23 cellular contexts compared by ENCODE assay signal in genomic region chr2:26530696-26531095, GRCh38. TPM values are rescaled to one million over a fixed set of nuclear protein-coding genes. Genes with fewer than 3 reads are reported as not detected.
DNase-seq lines count a peak whose midpoint lies in the region; ATAC-seq and TF ChIP-seq lines count a peak whose summit lies in the region.
"Had no signal": no experiment of that assay in that cellular context is flagged by ENCODE, and none has a peak within 500 bp of the region (broad histone marks: within the 10 kb centered on the region; RNA-seq: fewer than 3 reads in every experiment).

No MANE protein-coding gene starts in this region.

- no peak overlapping the region for H3K23ac ChIP-seq in mesenchymal stem cell (ENCODE audit: low read length in 2 of 2)

- no peak overlapping the region for H3K14ac ChIP-seq in mesenchymal stem cell (ENCODE audit: low read length in 2 of 2)

- no peak overlapping the region for H3K9ac ChIP-seq in mesenchymal stem cell (ENCODE audit: low read length)

- TF ChIP-seq CTCF in brain microvascular endothelial cell (IDR thresholded peaks at IDR 0.05; ENCODE audit: low read depth, low read length, missing control alignments) (peak; percentile 43), esophagus muscularis mucosa (IDR thresholded peaks at IDR 0.05) (no peak)

- no peaks in the 10 kb centered on the region for H3K27me3 ChIP-seq in brain microvascular endothelial cell (replicated peaks)
- H3K27me3 ChIP-seq in mesenchymal stem cell (ENCODE audit: control insufficient read depth in 1 of 2, insufficient read depth in 1 of 2, low read length in 2 of 2): peaks cover 56 to 66% of the 10 kb centered on the region in 2 experiments
- H3K27me3 ChIP-seq in esophagus muscularis mucosa: peaks cover 0 to 10% (median 0%) of the 10 kb centered on the region in 4 donors
- H3K27me3 ChIP-seq: testis had no signal

- in situ Hi-C loops in brain microvascular endothelial cell (cut with HindIII; ENCODE audit: low pct_ligation_motif_present, low sequenced_read_pairs): no loop called here

- H3K9me3 ChIP-seq in mesenchymal stem cell (ENCODE audit: control insufficient read depth, low read length) (no peaks in the 10 kb centered on the region), esophagus muscularis mucosa (no peaks in the 10 kb centered on the region)
- H3K9me3 ChIP-seq: testis had no signal

- WGBS in mesenchymal stem cell: 51% methylated on average over 4 of the region's 4 CpGs
- WGBS in esophagus muscularis mucosa: 66% methylated on average over 4 of the region's 4 CpGs

- DNase-seq in cardiac septum (ENCODE audit: low spot score) (peak; percentile 43), Right ventricle myocardium inferior (ENCODE audit: missing footprints) (no peak), brain microvascular endothelial cell (peak; percentile 42), mesenchymal stem cell (peak; percentile 20), esophagus muscularis mucosa (ENCODE audit: extremely low spot score) (no peak), AG08396 (ENCODE audit: low spot score) (no peak)
- DNase-seq in activated naive CD4-positive, alpha-beta T cell treated with Interleukin-2 at 50 U/mL for 16 hours: no peak
- DNase-seq: activated CD4-positive, CD25-positive, alpha-beta regulatory T cell; activated CD8-positive, alpha-beta memory T cell treated with anti-CD3 and anti-CD28 coated beads for 24 hours; CD4-positive, alpha-beta memory T cell; DMS79 treated with DMSO at 0.1 percent for 48 hours; foreskin keratinocyte; H7; hypothalamus; mesendoderm; NCI-H1048; NCI-H526; nephron progenitor cell; SIG-M5; T-helper 2 cell; testis had no signal

- no peak overlapping the region for H2BK15ac ChIP-seq in mesenchymal stem cell (ENCODE audit: low read depth, poor library complexity, severe bottlenecking)

- TF ChIP-seq POLR2A in esophagus muscularis mucosa (IDR thresholded peaks at IDR 0.05; ENCODE audit: low read depth): no peak

- H2AK5ac ChIP-seq in mesenchymal stem cell (ENCODE audit: low read length, severe bottlenecking): no peak overlapping the region

- H3K79me1 ChIP-seq in mesenchymal stem cell (replicated peaks; ENCODE audit: low read length, poor library complexity, severe bottlenecking): no peaks in the 10 kb centered on the region

- H4K8ac ChIP-seq in mesenchymal stem cell (ENCODE audit: low read length): no peak overlapping the region

- H4K91ac ChIP-seq in mesenchymal stem cell (ENCODE audit: low read length): no peak overlapping the region

- H2AFZ ChIP-seq in mesenchymal stem cell (ENCODE audit: low read depth, low read length): no peak overlapping the region

- TF ChIP-seq EP300 in esophagus muscularis mucosa (IDR thresholded peaks at IDR 0.05): no peak

- H3K4ac ChIP-seq in mesenchymal stem cell (ENCODE audit: low read depth in 1 of 2, low read length in 2 of 2): no peak overlapping the region

- ATAC-seq in Right ventricle myocardium inferior (no peak), GM18867 (IDR thresholded peaks at IDR 0.05; ENCODE audit: unreplicated experiment) (no peak)
- ATAC-seq: foreskin keratinocyte, K562 had no signal

- H3K4me2 ChIP-seq in mesenchymal stem cell (ENCODE audit: low read length, poor library complexity, severe bottlenecking): no peak overlapping the region

- H3K36me3 ChIP-seq in brain microvascular endothelial cell (replicated peaks) (no peaks in the 10 kb centered on the region), mesenchymal stem cell (ENCODE audit: control insufficient read depth in 1 of 2, insufficient read depth in 2 of 2, low read depth in 1 of 2, low read length in 2 of 2) (no peaks in the 10 kb centered on the region), esophagus muscularis mucosa (no peaks in the 10 kb centered on the region)

- H3K18ac ChIP-seq in mesenchymal stem cell (ENCODE audit: low read depth in 1 of 2, low read length in 2 of 2): no peak overlapping the region

- intact Hi-C loops in cardiac septum (cut with DNase I): no loop called here
- intact Hi-C loops in Right ventricle myocardium inferior (cut with DNase I): no loop called here
- intact Hi-C loops in esophagus muscularis mucosa (cut with DNase I): no loop called here

- no peak overlapping the region for H3K4me3 ChIP-seq in brain microvascular endothelial cell (ENCODE audit: low read depth, low read length)
- peak overlapping the region in 1 of 2 experiments; percentile 11 for H3K4me3 ChIP-seq in mesenchymal stem cell (ENCODE audit: insufficient read depth in 1 of 2, low read depth in 1 of 2, low read length in 2 of 2)
- no peak overlapping the region for H3K4me3 ChIP-seq in esophagus muscularis mucosa
- H3K4me3 ChIP-seq: K562, testis had no signal

- H2BK12ac ChIP-seq in mesenchymal stem cell (ENCODE audit: low read length in 2 of 2): no peak overlapping the region

- H2BK5ac ChIP-seq in mesenchymal stem cell (ENCODE audit: low read depth, low read length, poor library complexity, severe bottlenecking): no peak overlapping the region

- no peak overlapping the region for H2BK120ac ChIP-seq in mesenchymal stem cell (ENCODE audit: low read depth, low read length)

- H3K27ac ChIP-seq in brain microvascular endothelial cell (no peak overlapping the region), mesenchymal stem cell (ENCODE audit: low read length, poor library complexity, severe bottlenecking) (no peak overlapping the region), esophagus muscularis mucosa (replicated peaks in 1 of 4) (no peak overlapping the region)
- H3K27ac ChIP-seq: foreskin keratinocyte, testis had no signal

- H3K4me1 ChIP-seq in mesenchymal stem cell (ENCODE audit: control insufficient read depth, insufficient read depth, low read depth, low read length) (peaks cover 4% of the 10 kb centered on the region), esophagus muscularis mucosa (no peaks in the 10 kb centered on the region)
- H3K4me1 ChIP-seq: foreskin keratinocyte, testis had no signal

RNA-seq across cellular contexts. Expression of gene OTOF, which starts 52.8 kb away (rescaled TPM):
- total RNA-seq in cardiac septum (not detected), Right ventricle myocardium inferior (0.08 TPM), esophagus muscularis mucosa (1 to 10 TPM in 1 of 4 donors, under 1 TPM in 3; 0.13 to 1.5 (median 0.38) TPM)
- not detected for polyA plus RNA-seq in mesenchymal stem cell (2013, experiment 1 of 2)
- not detected for polyA plus RNA-seq in mesenchymal stem cell (2013, experiment 2 of 2)
- total RNA-seq: foreskin keratinocyte had no signal
- polyA plus RNA-seq: foreskin keratinocyte had no signal

Comparison
In these comparisons a context has a peak if more than half of its experiments do, and no peak if none do; other contexts are left out.
1. DNase-seq: peak in cardiac septum (single experiment), brain microvascular endothelial cell (single experiment) and mesenchymal stem cell (single experiment); none in Right ventricle myocardium inferior (single experiment), activated naive CD4-positive, alpha-beta T cell treated with Interleukin-2 at 50 U/mL for 16 hours (single experiment), esophagus muscularis mucosa (single experiment) and AG08396 (single experiment).